In genomic region chr1:29236993-29237905, GRCh38 we compare ENCODE assay signal across 8 cellular contexts. TPM values are rescaled to one million over a fixed set of nuclear protein-coding genes. Genes with fewer than 3 reads are reported as not detected.
A peak's percentile ranks its signal among the peaks of the same experiment; 100 is the strongest.
DNase-seq lines count a peak whose midpoint lies in the region; ATAC-seq and TF ChIP-seq lines count a peak whose summit lies in the region.

No MANE protein-coding gene starts in this region.

- H3K27ac ChIP-seq in DOHH2 (ENCODE audit: low read depth, low read length) = no peak overlapping the region
- peak overlapping the region; percentile 16 for H3K27ac ChIP-seq in angular gyrus (ENCODE audit: low read depth, low read length)
- H3K27ac ChIP-seq in right cardiac atrium (ENCODE audit: low read length) = peak overlapping the region; percentile 0

- ATAC-seq in right cardiac atrium (peak; percentile 65), GM19395 (IDR thresholded peaks at IDR 0.05; ENCODE audit: unreplicated experiment) (no peak), GM18870 (IDR thresholded peaks at IDR 0.05; ENCODE audit: unreplicated experiment) (no peak), GM19351 (IDR thresholded peaks at IDR 0.05; ENCODE audit: unreplicated experiment) (no peak)

- H3K4me3 ChIP-seq in DOHH2 (ENCODE audit: low read length) (peak overlapping the region; percentile 58), right cardiac atrium (ENCODE audit: low read length) (peak overlapping the region; percentile 65)

- no peaks in the 10 kb centered on the region for H3K79me2 ChIP-seq in DOHH2 (ENCODE audit: control insufficient read depth, low read length)

- no peaks in the 10 kb centered on the region for H3K9me3 ChIP-seq in DOHH2 (ENCODE audit: control insufficient read depth, insufficient read depth, low read length)
- no peaks in the 10 kb centered on the region for H3K9me3 ChIP-seq in right cardiac atrium (ENCODE audit: control insufficient read depth, low read length)

- intact Hi-C loops in right cardiac atrium (cut with DNase I) = loop anchor here in 3 of 4 donors (2.0 to 10.0 kb wide), 7 partner anchors 848 to 1478 kb away; no protein-coding TSS in a partner anchor

- H4K20me1 ChIP-seq in DOHH2 (ENCODE audit: control insufficient read depth, insufficient read depth, low read depth, low read length) = peaks cover 3% of the 10 kb centered on the region; the same call in 1 of the 2 replicates

- H3F3A ChIP-seq in DOHH2 (ENCODE audit: control insufficient read depth, insufficient read depth) = no peaks in the 10 kb centered on the region

- H3K4me2 ChIP-seq in DOHH2 (ENCODE audit: low read length) = peak overlapping the region; percentile 57

- DNase-seq in M059J (ENCODE audit: low read depth) (peak; percentile 37), right cardiac atrium (peak; percentile 64 to 88 (median 84)), retina (peak; percentile 81)

- no peak for TF ChIP-seq CTCF in DOHH2 (IDR thresholded peaks at IDR 0.05; ENCODE audit: low read depth, low read length, poor library complexity, severe bottlenecking)

- H3K36me3 ChIP-seq in DOHH2 (ENCODE audit: control insufficient read depth, low read length) = no peaks in the 10 kb centered on the region

- H3K9me2 ChIP-seq in DOHH2 (replicated peaks; ENCODE audit: control insufficient read depth, low read length) = no peaks in the 10 kb centered on the region

- H3K4me1 ChIP-seq in DOHH2 (ENCODE audit: control insufficient read depth, low read length) (peaks cover 24% of the 10 kb centered on the region), right cardiac atrium (ENCODE audit: control insufficient read depth, insufficient read depth, low read length) (no peaks in the 10 kb centered on the region)

- H3K27me3 ChIP-seq in DOHH2 (ENCODE audit: control insufficient read depth, low read length) (peaks cover 40% of the 10 kb centered on the region), right cardiac atrium (ENCODE audit: control insufficient read depth, insufficient read depth) (no peaks in the 10 kb centered on the region)

- under 1% methylated on average over 95 of the region's 95 CpGs for WGBS in right cardiac atrium

RNA-seq across cellular contexts. Expression of gene PTPRU, which starts 0.9 kb away (rescaled TPM):
- 3.3 and 3.4 TPM in 2 replicates for total RNA-seq in M059J (2014; rRNA removed; shearing (Covaris generic))
- 10 to 100 TPM; 13.7 to 29.9 (median 22.9) TPM for total RNA-seq in right cardiac atrium
- 24.6 TPM for polyA plus RNA-seq in right cardiac atrium

RNA-seq across cellular contexts. Expression of gene MECR, which starts 6.5 kb away (rescaled TPM):
- 13.8 and 14.3 TPM in 2 replicates for total RNA-seq in M059J (2014; rRNA removed; shearing (Covaris generic))
- 10 to 100 TPM; 21.0 to 33.7 (median 24.7) TPM for total RNA-seq in right cardiac atrium
- polyA plus RNA-seq in right cardiac atrium = 36.0 TPM

RNA-seq across cellular contexts. Expression of gene SRSF4, which starts 55.5 kb away (rescaled TPM):
- total RNA-seq in M059J (2014; rRNA removed; shearing (Covaris generic)) = 48.7 and 64.1 TPM in 2 replicates
- 10 to 100 TPM; 52.0 to 63.7 (median 61.1) TPM for total RNA-seq in right cardiac atrium
- 50.0 TPM for polyA plus RNA-seq in right cardiac atrium

Comparison
In these comparisons a context has a peak if more than half of its experiments do, and no peak if none do; other contexts are left out.
1. ATAC-seq: peak in right cardiac atrium (2 of 2); none in GM19395 (single experiment), GM18870 (single experiment) and GM19351 (single experiment).
2. Peak in every context shown above with its lines, with median percentiles within 50 percentile points of each other: DNase-seq.